ENCODE assay signal across 3 cellular contexts in genomic region chr4:140504261-140504660, GRCh38.
A peak's percentile ranks its signal among the peaks of the same experiment; 100 is the strongest.
TF ChIP-seq lines count a peak whose summit lies in the region.

No MANE protein-coding gene starts in this region.

TF ChIP-seq in HepG2, 621 proteins besides CTCF, POLR2A, EP300 and RAD21:
- no peak for TF ChIP-seq PREB (CRISPR knock-in tag; IDR thresholded peaks at IDR 0.05)
- TF ChIP-seq CEBPB (IDR thresholded peaks at IDR 0.05; ENCODE audit: borderline replicate concordance, low read depth, low read length) = peak; percentile 69; the same call in 1 of the 2 replicates

TF ChIP-seq in IMR-90, 13 proteins besides CTCF, POLR2A, EP300 and RAD21:
- no peak for TF ChIP-seq CHD1 (IDR thresholded peaks at IDR 0.05; ENCODE audit: low read depth, low read length)
- no peak for TF ChIP-seq ELK1 (IDR thresholded peaks at IDR 0.05; ENCODE audit: borderline replicate concordance, low read depth, low read length)
- TF ChIP-seq CEBPB (IDR thresholded peaks at IDR 0.05; ENCODE audit: low read depth, low read length) = peak; percentile 82
- TF ChIP-seq RFX5 (IDR thresholded peaks at IDR 0.05; ENCODE audit: low read depth, low read length) = no peak
- no peak for TF ChIP-seq MAZ (IDR thresholded peaks at IDR 0.05; ENCODE audit: borderline replicate concordance, low read depth, low read length)
- no peak for TF ChIP-seq MXI1 (IDR thresholded peaks at IDR 0.05; ENCODE audit: borderline replicate concordance, low read depth, low read length)
- no peak for TF ChIP-seq MAFK (IDR thresholded peaks at IDR 0.05; ENCODE audit: low read depth, low read length)
- TF ChIP-seq NFE2L2 (IDR thresholded peaks at IDR 0.05; ENCODE audit: low read depth, low read length) = no peak
- TF ChIP-seq USF2 (IDR thresholded peaks at IDR 0.05; ENCODE audit: low read depth, low read length) = no peak
TF ChIP-seq in IMR-90: peak in this region for 1.

TF ChIP-seq in K562, 482 proteins besides CTCF, POLR2A, EP300 and RAD21:
- no peak for TF ChIP-seq KAT7 (CRISPR knock-in tag; IDR thresholded peaks at IDR 0.05; ENCODE audit: borderline replicate concordance)
- no peak for TF ChIP-seq SMAD3 (CRISPR knock-in tag; conservative IDR thresholded peaks at IDR 0.05)
- no peak for TF ChIP-seq ZSCAN32 (CRISPR knock-in tag; IDR thresholded peaks at IDR 0.05)
- TF ChIP-seq CEBPG (CRISPR knock-in tag; IDR thresholded peaks at IDR 0.05) = no peak
- TF ChIP-seq CEBPG (tag; conservative IDR thresholded peaks at IDR 0.05 in 1 of 2, IDR thresholded peaks at IDR 0.05 in 1 of 2) = peak in 1 of 2 experiments; percentile 47; a peak in 1 of 4 replicates
- peak; percentile 35; the same call in 1 of the 2 replicates for TF ChIP-seq CEBPB (tag; IDR thresholded peaks at IDR 0.05)
- no peak for TF ChIP-seq NR2C2 (CRISPR knock-in tag; IDR thresholded peaks at IDR 0.05)
- no peak for TF ChIP-seq NR2C2 (tag; IDR thresholded peaks at IDR 0.05)
